Comparison of ENCODE assay signal across 17 cellular contexts in the genomic region with DNA sequence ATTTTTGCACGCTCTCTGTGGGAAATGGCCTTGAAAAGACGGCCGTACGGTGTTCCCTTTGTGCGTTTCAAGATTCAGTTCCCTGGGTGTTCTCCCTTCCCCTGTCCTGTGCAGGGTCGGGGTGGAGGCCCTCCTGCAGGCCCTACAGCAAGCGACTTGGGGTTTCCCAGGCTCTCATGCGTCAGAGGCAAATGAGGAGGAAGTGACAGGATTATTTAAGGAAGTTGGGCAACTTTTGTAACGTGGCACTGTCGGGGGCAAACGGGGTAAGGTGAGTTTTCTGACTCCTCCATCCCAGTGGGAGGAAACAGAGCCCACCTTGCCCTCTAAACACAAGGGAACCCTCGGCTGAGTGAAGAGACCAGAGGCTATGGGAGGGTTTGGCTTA. TPM values are rescaled to one million over a fixed set of nuclear protein-coding genes. Genes with fewer than 3 reads are reported as not detected.
"Had no signal": no experiment of that assay in that cellular context is flagged by ENCODE, and none has a peak within 500 bp of the region (broad histone marks: within the 10 kb centered on the region; RNA-seq: fewer than 3 reads in every experiment).

No MANE protein-coding gene starts in this region.

- H3K36me3 Mint-ChIP-seq: activated naive CD8-positive, alpha-beta T cell treated with anti-CD3 and anti-CD28 coated beads, Interleukin-2, amount 10 ng/mL, durations not matched to agents 7 days and 5 days; brain; stimulated activated effector memory CD8-positive, alpha-beta T cell treated with anti-CD3 and anti-CD28 coated beads, Interleukin-12 subunit alpha, Interleukin-12 subunit beta, amount 100 ng/mL, for 72 hours had no signal

- H3K4me1 ChIP-seq: colonic mucosa, esophagus squamous epithelium, tibial artery, vagina had no signal

- H3K27ac ChIP-seq: colonic mucosa, esophagus squamous epithelium, tibial artery, vagina had no signal

- H3K4me3 Mint-ChIP-seq: activated naive CD8-positive, alpha-beta T cell treated with anti-CD3 and anti-CD28 coated beads, Interleukin-2, amount 10 ng/mL, durations not matched to agents 7 days and 5 days; brain; neural crest cell; stimulated activated effector memory CD8-positive, alpha-beta T cell treated with anti-CD3 and anti-CD28 coated beads, Interleukin-12 subunit alpha, Interleukin-12 subunit beta, amount 100 ng/mL, for 72 hours had no signal

- H3K27ac Mint-ChIP-seq: activated naive CD8-positive, alpha-beta T cell treated with anti-CD3 and anti-CD28 coated beads, Interleukin-2, amount 10 ng/mL, durations not matched to agents 7 days and 5 days; stimulated activated effector memory CD8-positive, alpha-beta T cell treated with anti-CD3 and anti-CD28 coated beads, Interleukin-12 subunit alpha, Interleukin-12 subunit beta, amount 100 ng/mL, for 72 hours had no signal

- H3K9me3 ChIP-seq: colonic mucosa, esophagus squamous epithelium, ovary, tibial artery, vagina had no signal

- DNase-seq: activated CD4-positive, alpha-beta T cell treated with anti-CD3 and anti-CD28 coated beads, Interleukin-2, amount 50 U/mL, for 4 hours; activated CD4-positive, CD25-positive, alpha-beta regulatory T cell treated with anti-CD3 and anti-CD28 coated beads, Interleukin-2, amount 50 U/mL, for 72 hours; activated naive CD4-positive, alpha-beta T cell; activated naive CD8-positive, alpha-beta T cell treated with anti-CD3 and anti-CD28 coated beads, Interleukin-2, amount 10 ng/mL, durations not matched to agents 7 days and 5 days; activated T-cell treated with anti-CD3 and anti-CD28 coated beads for 4 hours; central memory CD4-positive, alpha-beta T cell; colonic mucosa; esophagus squamous epithelium; hypothalamus; mesendoderm; T1000 had no signal

- H3K36me3 ChIP-seq: colonic mucosa, esophagus squamous epithelium, ovary, tibial artery, vagina had no signal

- ATAC-seq: stimulated activated effector memory CD8-positive, alpha-beta T cell treated with anti-CD3 and anti-CD28 coated beads, Interleukin-12 subunit alpha, Interleukin-12 subunit beta, amount 100 ng/mL, for 72 hours had no signal

- H3K27me3 ChIP-seq: colonic mucosa, ovary, vagina had no signal

- H3K4me1 Mint-ChIP-seq: activated naive CD8-positive, alpha-beta T cell treated with anti-CD3 and anti-CD28 coated beads, Interleukin-2, amount 10 ng/mL, durations not matched to agents 7 days and 5 days; stimulated activated effector memory CD8-positive, alpha-beta T cell treated with anti-CD3 and anti-CD28 coated beads, Interleukin-12 subunit alpha, Interleukin-12 subunit beta, amount 100 ng/mL, for 72 hours had no signal

- H3K4me3 ChIP-seq: colonic mucosa, esophagus squamous epithelium, ovary, tibial artery, vagina had no signal

- H3K9me3 Mint-ChIP-seq: activated naive CD8-positive, alpha-beta T cell treated with anti-CD3 and anti-CD28 coated beads, Interleukin-2, amount 10 ng/mL, durations not matched to agents 7 days and 5 days; brain; neural crest cell; stimulated activated effector memory CD8-positive, alpha-beta T cell treated with anti-CD3 and anti-CD28 coated beads, Interleukin-12 subunit alpha, Interleukin-12 subunit beta, amount 100 ng/mL, for 72 hours had no signal

RNA-seq across cellular contexts. Expression of a gene that starts 16.1 kb away (rescaled TPM):
- total RNA-seq: activated naive CD8-positive, alpha-beta T cell treated with anti-CD3 and anti-CD28 coated beads, Interleukin-2, amount 10 ng/mL, durations not matched to agents 7 days and 5 days had no signal
